In the genomic region with DNA sequence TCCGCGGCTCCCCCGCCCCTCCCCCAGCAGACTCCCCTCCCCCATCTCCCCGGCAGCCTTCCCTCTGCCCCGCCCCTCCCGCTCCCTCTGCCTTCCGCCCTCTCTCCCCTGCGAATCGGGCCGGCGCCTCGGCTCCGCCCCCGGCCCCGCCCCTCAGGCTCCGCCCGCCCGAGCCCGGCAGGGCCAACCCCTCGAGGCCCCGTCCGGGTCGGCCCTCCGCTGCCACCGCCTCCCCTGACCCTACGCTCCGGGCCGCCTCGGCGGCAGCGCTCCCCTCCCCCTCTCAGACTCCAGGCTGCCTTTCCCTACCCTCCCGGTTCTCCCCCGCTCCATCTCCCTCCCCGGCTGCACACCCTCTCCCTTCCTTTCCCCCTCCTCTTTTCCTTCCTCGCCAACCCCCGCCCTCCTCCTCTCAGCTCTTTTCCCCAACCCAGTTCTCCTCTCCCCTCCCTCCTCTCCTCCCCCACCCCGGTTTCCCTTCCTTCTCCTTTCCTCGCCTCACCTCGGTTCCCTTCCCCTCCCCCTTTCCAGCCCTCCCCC, we compare ENCODE assay signal across 8 cellular contexts.
A peak's percentile ranks its signal among the peaks of the same experiment; 100 is the strongest.
DNase-seq lines count a peak whose midpoint lies in the region; ATAC-seq lines count a peak whose summit lies in the region.

No MANE protein-coding gene starts in this region.

- peak; percentile 87 for ATAC-seq in GM18861 (IDR thresholded peaks at IDR 0.05; ENCODE audit: unreplicated experiment)
- peak; percentile 96 for ATAC-seq in HG03095 (IDR thresholded peaks at IDR 0.05; ENCODE audit: unreplicated experiment)

- DNase-seq in ACHN (peak; percentile 96), NCI-H2196 (lab: John Stamatoyannopoulos, UW; ENCODE audit: unreplicated experiment) (peak; percentile 90), kidney glomerular epithelial cell (lab: John Stamatoyannopoulos, UW) (peak; percentile 71)
- peak; percentile 58 to 79 (median 74) for DNase-seq in activated CD4-positive, CD25-positive, alpha-beta regulatory T cell (lab: John Stamatoyannopoulos, UW)
- peak; percentile 78 for DNase-seq in central memory CD4-positive, alpha-beta T cell
- DNase-seq in stimulated activated CD4-positive, alpha-beta T cell treated with anti-CD3 and anti-CD28 coated beads, Interleukin-15, amount 100 ng/mL, for 1 hour (ENCODE audit: low read depth in 1 of 2, low spot score in 1 of 2), result peak; percentile 71 to 85

- in situ Hi-C loops in ACHN (cut with HindIII; ENCODE audit: low pct_ligation_motif_present, low pct_unique_long_range_greater_than_20kb, low sequenced_read_pairs), result no loop called here

Comparison
In these comparisons a context has a peak if more than half of its experiments do, and no peak if none do; other contexts are left out.
1. Peak in every context shown above with its lines: DNase-seq and ATAC-seq.